ENCODE assay signal across 1 cellular context in genomic region chr6:31630177-31630934, GRCh38.
TF ChIP-seq lines count a peak whose summit lies in the region.

No MANE protein-coding gene starts in this region.

TF ChIP-seq in IMR-90, 13 proteins besides CTCF, POLR2A, EP300 and RAD21:
- TF ChIP-seq NFE2L2 (IDR thresholded peaks at IDR 0.05; ENCODE audit: low read depth, low read length) (no peak), MXI1 (IDR thresholded peaks at IDR 0.05; ENCODE audit: borderline replicate concordance, low read depth, low read length) (no peak), MAZ (IDR thresholded peaks at IDR 0.05; ENCODE audit: borderline replicate concordance, low read depth, low read length) (no peak), BHLHE40 (IDR thresholded peaks at IDR 0.05; ENCODE audit: low read depth, low read length) (no peak), CHD1 (IDR thresholded peaks at IDR 0.05; ENCODE audit: low read depth, low read length) (no peak), USF2 (IDR thresholded peaks at IDR 0.05; ENCODE audit: low read depth, low read length) (no peak), ELK1 (IDR thresholded peaks at IDR 0.05; ENCODE audit: borderline replicate concordance, low read depth, low read length) (no peak), RFX5 (IDR thresholded peaks at IDR 0.05; ENCODE audit: low read depth, low read length) (no peak), RCOR1 (IDR thresholded peaks at IDR 0.05; ENCODE audit: insufficient replicate concordance, low read length) (no peak), MAFK (IDR thresholded peaks at IDR 0.05; ENCODE audit: low read depth, low read length) (no peak), SMC3 (IDR thresholded peaks at IDR 0.05; ENCODE audit: low read depth, low read length) (no peak), FOS (IDR thresholded peaks at IDR 0.05; ENCODE audit: low read depth, low read length) (no peak), CEBPB (IDR thresholded peaks at IDR 0.05; ENCODE audit: low read depth, low read length) (no peak)
